1 cellular context compared by ENCODE assay signal in genomic region chr12:57454566-57455373, GRCh38.
TF ChIP-seq lines count a peak whose summit lies in the region.

INHBE (plus strand) TSS chr12:57455307; CDS start chr12:57455537, 230 bp downstream.

TF ChIP-seq in HEK293, 187 proteins besides CTCF, POLR2A, EP300 and RAD21 (continued from another document):
- TF ChIP-seq, protein P1, sequence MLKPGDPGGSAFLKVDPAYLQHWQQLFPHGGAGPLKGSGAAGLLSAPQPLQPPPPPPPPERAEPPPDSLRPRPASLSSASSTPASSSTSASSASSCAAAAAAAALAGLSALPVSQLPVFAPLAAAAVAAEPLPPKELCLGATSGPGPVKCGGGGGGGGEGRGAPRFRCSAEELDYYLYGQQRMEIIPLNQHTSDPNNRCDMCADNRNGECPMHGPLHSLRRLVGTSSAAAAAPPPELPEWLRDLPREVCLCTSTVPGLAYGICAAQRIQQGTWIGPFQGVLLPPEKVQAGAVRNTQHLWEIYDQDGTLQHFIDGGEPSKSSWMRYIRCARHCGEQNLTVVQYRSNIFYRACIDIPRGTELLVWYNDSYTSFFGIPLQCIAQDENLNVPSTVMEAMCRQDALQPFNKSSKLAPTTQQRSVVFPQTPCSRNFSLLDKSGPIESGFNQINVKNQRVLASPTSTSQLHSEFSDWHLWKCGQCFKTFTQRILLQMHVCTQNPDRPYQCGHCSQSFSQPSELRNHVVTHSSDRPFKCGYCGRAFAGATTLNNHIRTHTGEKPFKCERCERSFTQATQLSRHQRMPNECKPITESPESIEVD (tag by site-specific recombination; IDR thresholded peaks at IDR 0.05) = no peak
- TF ChIP-seq ZBTB8A (tag by site-specific recombination; IDR thresholded peaks at IDR 0.05) (no peak), ZNF707 (tag by site-specific recombination; IDR thresholded peaks at IDR 0.05) (peak; percentile 45; the same call in 1 of the 2 replicates), GFI1B (tag by site-specific recombination; IDR thresholded peaks at IDR 0.05) (no peak), TRIM28 (IDR thresholded peaks at IDR 0.05; ENCODE audit: borderline replicate concordance, low read length) (no peak), ZNF837 (tag by site-specific recombination; IDR thresholded peaks at IDR 0.05) (no peak), ZNF776 (tag by site-specific recombination; IDR thresholded peaks at IDR 0.05; ENCODE audit: borderline replicate concordance) (no peak), PRDM2 (tag by site-specific recombination; IDR thresholded peaks at IDR 0.05; ENCODE audit: borderline replicate concordance) (no peak), ZNF174 (tag by site-specific recombination; IDR thresholded peaks at IDR 0.05) (no peak), ZBTB17 (tag by site-specific recombination; IDR thresholded peaks at IDR 0.05) (peak; percentile 68), WT1 (tag by site-specific recombination; IDR thresholded peaks at IDR 0.05) (0 out of 2 replicates have a peak, but pooled peaks have one; percentile 28), ZNF561 (tag by site-specific recombination; IDR thresholded peaks at IDR 0.05; ENCODE audit: borderline replicate concordance) (no peak), ZNF114 (tag by site-specific recombination; IDR thresholded peaks at IDR 0.05) (no peak), ZNF280C (tag by site-specific recombination; IDR thresholded peaks at IDR 0.05) (no peak), SETDB1 (IDR thresholded peaks at IDR 0.05; ENCODE audit: insufficient read length, low read length) (no peak), ZNF514 (tag by site-specific recombination; IDR thresholded peaks at IDR 0.05) (no peak), YY1 (tag by site-specific recombination; IDR thresholded peaks at IDR 0.05) (no peak), ZNF140 (tag by site-specific recombination; IDR thresholded peaks at IDR 0.05) (no peak), ZNF202 (tag by site-specific recombination; IDR thresholded peaks at IDR 0.05; ENCODE audit: borderline replicate concordance) (no peak), ZNF664 (tag by site-specific recombination; IDR thresholded peaks at IDR 0.05) (no peak), PBX3 (CRISPR knock-in tag; IDR thresholded peaks at IDR 0.05) (no peak), ZNF335 (tag by site-specific recombination; conservative IDR thresholded peaks at IDR 0.05) (peak; percentile 72), ZSCAN23 (tag by site-specific recombination; IDR thresholded peaks at IDR 0.05) (0 out of 2 replicates have a peak, but pooled peaks have one; percentile 14), REPIN1 (tag by site-specific recombination; IDR thresholded peaks at IDR 0.05; ENCODE audit: low read depth) (no peak)
- TF ChIP-seq, protein P2, sequence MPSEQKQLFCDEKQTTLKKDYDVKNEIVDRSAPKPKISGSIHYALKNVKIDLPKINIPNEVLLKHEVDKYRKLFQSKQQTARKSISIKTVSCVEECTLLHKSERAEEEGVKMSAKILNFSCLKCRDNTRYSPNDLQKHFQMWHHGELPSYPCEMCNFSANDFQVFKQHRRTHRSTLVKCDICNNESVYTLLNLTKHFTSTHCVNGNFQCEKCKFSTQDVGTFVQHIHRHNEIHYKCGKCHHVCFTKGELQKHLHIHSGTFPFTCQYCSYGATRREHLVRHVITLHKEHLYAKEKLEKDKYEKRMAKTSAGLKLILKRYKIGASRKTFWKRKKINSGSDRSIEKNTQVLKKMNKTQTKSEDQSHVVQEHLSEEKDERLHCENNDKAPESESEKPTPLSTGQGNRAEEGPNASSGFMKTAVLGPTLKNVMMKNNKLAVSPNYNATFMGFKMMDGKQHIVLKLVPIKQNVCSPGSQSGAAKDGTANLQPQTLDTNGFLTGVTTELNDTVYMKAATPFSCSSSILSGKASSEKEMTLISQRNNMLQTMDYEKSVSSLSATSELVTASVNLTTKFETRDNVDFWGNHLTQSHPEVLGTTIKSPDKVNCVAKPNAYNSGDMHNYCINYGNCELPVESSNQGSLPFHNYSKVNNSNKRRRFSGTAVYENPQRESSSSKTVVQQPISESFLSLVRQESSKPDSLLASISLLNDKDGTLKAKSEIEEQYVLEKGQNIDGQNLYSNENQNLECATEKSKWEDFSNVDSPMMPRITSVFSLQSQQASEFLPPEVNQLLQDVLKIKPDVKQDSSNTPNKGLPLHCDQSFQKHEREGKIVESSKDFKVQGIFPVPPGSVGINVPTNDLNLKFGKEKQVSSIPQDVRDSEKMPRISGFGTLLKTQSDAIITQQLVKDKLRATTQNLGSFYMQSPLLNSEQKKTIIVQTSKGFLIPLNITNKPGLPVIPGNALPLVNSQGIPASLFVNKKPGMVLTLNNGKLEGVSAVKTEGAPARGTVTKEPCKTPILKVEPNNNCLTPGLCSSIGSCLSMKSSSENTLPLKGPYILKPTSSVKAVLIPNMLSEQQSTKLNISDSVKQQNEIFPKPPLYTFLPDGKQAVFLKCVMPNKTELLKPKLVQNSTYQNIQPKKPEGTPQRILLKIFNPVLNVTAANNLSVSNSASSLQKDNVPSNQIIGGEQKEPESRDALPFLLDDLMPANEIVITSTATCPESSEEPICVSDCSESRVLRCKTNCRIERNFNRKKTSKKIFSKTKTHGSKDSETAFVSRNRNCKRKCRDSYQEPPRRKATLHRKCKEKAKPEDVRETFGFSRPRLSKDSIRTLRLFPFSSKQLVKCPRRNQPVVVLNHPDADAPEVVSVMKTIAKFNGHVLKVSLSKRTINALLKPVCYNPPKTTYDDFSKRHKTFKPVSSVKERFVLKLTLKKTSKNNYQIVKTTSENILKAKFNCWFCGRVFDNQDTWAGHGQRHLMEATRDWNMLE (tag by site-specific recombination; conservative IDR thresholded peaks at IDR 0.05; ENCODE audit: low read depth) = 0 out of 2 replicates have a peak, but pooled peaks have one; percentile 21
- TF ChIP-seq, protein P3, sequence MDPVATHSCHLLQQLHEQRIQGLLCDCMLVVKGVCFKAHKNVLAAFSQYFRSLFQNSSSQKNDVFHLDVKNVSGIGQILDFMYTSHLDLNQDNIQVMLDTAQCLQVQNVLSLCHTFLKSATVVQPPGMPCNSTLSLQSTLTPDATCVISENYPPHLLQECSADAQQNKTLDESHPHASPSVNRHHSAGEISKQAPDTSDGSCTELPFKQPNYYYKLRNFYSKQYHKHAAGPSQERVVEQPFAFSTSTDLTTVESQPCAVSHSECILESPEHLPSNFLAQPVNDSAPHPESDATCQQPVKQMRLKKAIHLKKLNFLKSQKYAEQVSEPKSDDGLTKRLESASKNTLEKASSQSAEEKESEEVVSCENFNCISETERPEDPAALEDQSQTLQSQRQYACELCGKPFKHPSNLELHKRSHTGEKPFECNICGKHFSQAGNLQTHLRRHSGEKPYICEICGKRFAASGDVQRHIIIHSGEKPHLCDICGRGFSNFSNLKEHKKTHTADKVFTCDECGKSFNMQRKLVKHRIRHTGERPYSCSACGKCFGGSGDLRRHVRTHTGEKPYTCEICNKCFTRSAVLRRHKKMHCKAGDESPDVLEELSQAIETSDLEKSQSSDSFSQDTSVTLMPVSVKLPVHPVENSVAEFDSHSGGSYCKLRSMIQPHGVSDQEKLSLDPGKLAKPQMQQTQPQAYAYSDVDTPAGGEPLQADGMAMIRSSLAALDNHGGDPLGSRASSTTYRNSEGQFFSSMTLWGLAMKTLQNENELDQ (tag by site-specific recombination; IDR thresholded peaks at IDR 0.05; ENCODE audit: low read depth) = no peak
- TF ChIP-seq, protein P4, sequence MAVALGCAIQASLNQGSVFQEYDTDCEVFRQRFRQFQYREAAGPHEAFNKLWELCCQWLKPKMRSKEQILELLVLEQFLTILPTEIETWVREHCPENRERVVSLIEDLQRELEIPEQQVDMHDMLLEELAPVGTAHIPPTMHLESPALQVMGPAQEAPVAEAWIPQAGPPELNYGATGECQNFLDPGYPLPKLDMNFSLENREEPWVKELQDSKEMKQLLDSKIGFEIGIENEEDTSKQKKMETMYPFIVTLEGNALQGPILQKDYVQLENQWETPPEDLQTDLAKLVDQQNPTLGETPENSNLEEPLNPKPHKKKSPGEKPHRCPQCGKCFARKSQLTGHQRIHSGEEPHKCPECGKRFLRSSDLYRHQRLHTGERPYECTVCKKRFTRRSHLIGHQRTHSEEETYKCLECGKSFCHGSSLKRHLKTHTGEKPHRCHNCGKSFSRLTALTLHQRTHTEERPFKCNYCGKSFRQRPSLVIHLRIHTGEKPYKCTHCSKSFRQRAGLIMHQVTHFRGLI (tag by site-specific recombination; IDR thresholded peaks at IDR 0.05) = no peak; the same call in 1 of the 2 replicates
